ENCODE assay signal across 8 cellular contexts in the genomic region with DNA sequence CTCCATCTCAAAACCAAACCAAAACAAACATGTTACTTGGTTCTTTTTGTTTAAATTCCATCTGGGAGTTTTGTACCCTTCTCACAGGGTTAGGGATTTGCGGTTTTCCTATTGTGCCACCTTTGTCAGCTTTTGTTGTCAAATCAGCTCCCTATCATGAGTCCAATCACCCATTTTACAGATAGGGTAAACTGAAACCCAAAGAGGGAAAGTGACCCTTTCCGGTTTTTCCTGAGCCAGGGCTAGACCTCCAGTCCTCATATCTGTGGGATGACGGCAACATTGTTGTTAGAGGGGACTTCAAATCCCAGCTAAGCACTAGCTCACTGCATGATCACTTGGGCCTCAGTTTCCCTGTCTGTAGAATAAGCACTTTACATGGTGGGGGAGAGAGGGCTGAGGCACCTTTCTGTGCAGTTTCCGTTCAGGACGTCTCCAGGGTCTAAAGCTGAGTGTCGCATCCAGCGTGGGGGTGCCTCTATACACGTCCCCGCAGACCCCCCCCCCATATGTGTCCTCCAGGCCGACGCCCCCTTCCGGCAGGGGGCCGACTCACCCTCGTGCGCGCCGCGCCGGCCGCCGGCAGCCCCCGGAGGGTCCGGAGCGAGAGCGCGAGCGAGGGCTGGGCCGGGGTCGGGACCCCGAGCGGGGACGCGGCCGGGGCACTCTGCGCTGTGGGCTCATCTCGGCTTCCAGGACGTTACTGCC. TPM values are rescaled to one million over a fixed set of nuclear protein-coding genes. Genes with fewer than 3 reads are reported as not detected.
A peak's percentile ranks its signal among the peaks of the same experiment; 100 is the strongest.
DNase-seq lines count a peak whose midpoint lies in the region; TF ChIP-seq lines count a peak whose summit lies in the region.

No MANE protein-coding gene starts in this region.

- DNase-seq in activated CD4-positive, alpha-beta T cell treated with anti-CD3 and anti-CD28 coated beads, Interleukin-2, amount 10 ng/mL, durations not matched to agents 24 days and 14 days = peak; percentile 68
- DNase-seq in activated CD4-positive, alpha-beta T cell treated with anti-CD3 and anti-CD28 coated beads, Interleukin-2, amount 50 U/mL, for 4 hours = no peak
- DNase-seq in testis = no peak
- no peak for DNase-seq in Calu3
- no peak for DNase-seq in AG08396 (ENCODE audit: low spot score)
- no peak for DNase-seq in stimulated activated CD4-positive, alpha-beta T cell treated with anti-CD3 and anti-CD28 coated beads, Interleukin-15, amount 100 ng/mL, for 24 hours

- no peaks in the 10 kb centered on the region for H3K9me3 Mint-ChIP-seq in activated CD4-positive, alpha-beta T cell treated with anti-CD3 and anti-CD28 coated beads, Interleukin-2, amount 10 ng/mL, durations not matched to agents 24 days and 14 days
- no peaks in the 10 kb centered on the region for H3K9me3 Mint-ChIP-seq in activated naive CD4-positive, alpha-beta T cell treated with anti-CD3 and anti-CD28 coated beads, Interleukin-2, amount 50 U/mL, for 24 hours
- no peaks in the 10 kb centered on the region for H3K9me3 Mint-ChIP-seq in Calu3 (ENCODE audit: low read depth, unreplicated experiment)

- peaks cover 16% of the 10 kb centered on the region for H3K27me3 Mint-ChIP-seq in activated CD4-positive, alpha-beta T cell treated with anti-CD3 and anti-CD28 coated beads, Interleukin-2, amount 10 ng/mL, durations not matched to agents 24 days and 14 days
- no peaks in the 10 kb centered on the region for H3K27me3 Mint-ChIP-seq in activated naive CD4-positive, alpha-beta T cell treated with anti-CD3 and anti-CD28 coated beads, Interleukin-2, amount 50 U/mL, for 24 hours
- H3K27me3 Mint-ChIP-seq in Calu3 (ENCODE audit: unreplicated experiment) = peaks cover 12% of the 10 kb centered on the region

- TF ChIP-seq POLR2A in testis (IDR thresholded peaks at IDR 0.05) = no peak

- peaks cover 17% of the 10 kb centered on the region for H3K4me1 Mint-ChIP-seq in activated CD4-positive, alpha-beta T cell treated with anti-CD3 and anti-CD28 coated beads, Interleukin-2, amount 10 ng/mL, durations not matched to agents 24 days and 14 days
- H3K4me1 Mint-ChIP-seq in activated naive CD4-positive, alpha-beta T cell treated with anti-CD3 and anti-CD28 coated beads, Interleukin-2, amount 50 U/mL, for 24 hours = peaks cover 16% of the 10 kb centered on the region
- no peaks in the 10 kb centered on the region for H3K4me1 Mint-ChIP-seq in Calu3 (ENCODE audit: low read depth, unreplicated experiment)

- H3K4me1 ChIP-seq in iPS-18a (ENCODE audit: control insufficient read depth, low read depth, low read length) (peaks cover under 1% of the 10 kb centered on the region), testis (peaks cover 8% of the 10 kb centered on the region)

- H3K27ac Mint-ChIP-seq in activated CD4-positive, alpha-beta T cell treated with anti-CD3 and anti-CD28 coated beads, Interleukin-2, amount 10 ng/mL, durations not matched to agents 24 days and 14 days = no peak overlapping the region
- H3K27ac Mint-ChIP-seq in activated naive CD4-positive, alpha-beta T cell treated with anti-CD3 and anti-CD28 coated beads, Interleukin-2, amount 50 U/mL, for 24 hours = no peak overlapping the region
- H3K27ac Mint-ChIP-seq in Calu3 (ENCODE audit: unreplicated experiment) = no peak overlapping the region

- CTCF ChIA-PET in Calu3 (lab: Charles Lee) = interaction anchor here (0.7 kb wide), 1 partner anchor 475 kb away, joined by 4 read pairs; no protein-coding TSS in a partner anchor

- H3K27ac ChIP-seq in iPS-18a (ENCODE audit: low read length) = no peak overlapping the region
- H3K27ac ChIP-seq in testis = no peak overlapping the region

- peaks cover 8% of the 10 kb centered on the region for H3K27me3 ChIP-seq in iPS-18a (ENCODE audit: control insufficient read depth, insufficient read depth, low read length)
- no peaks in the 10 kb centered on the region for H3K27me3 ChIP-seq in testis

- WGBS in testis, 2 donors = 7 to 46% methylated on average over 3 to 36 of the region's 37 CpGs

- TF ChIP-seq CTCF in testis (IDR thresholded peaks at IDR 0.05) (no peak), Calu3 (IDR thresholded peaks at IDR 0.05; ENCODE audit: unreplicated experiment) (no peak)

- no peak overlapping the region for H3K9ac ChIP-seq in iPS-18a (ENCODE audit: low read length)

- intact Hi-C loops in activated CD4-positive, alpha-beta T cell treated with anti-CD3 and anti-CD28 coated beads, Interleukin-2, amount 10 ng/mL, durations not matched to agents 24 days and 14 days (cut with micrococcal nuclease) = loop anchor here (2.0 to 10.0 kb wide), 2 partner anchors 15 to 315 kb away; a partner anchor contains a TSS
- intact Hi-C loops in testis (cut with DNase I; ENCODE audit: low total_unique reads) (loop anchor here (5.0 kb wide), 1 partner anchor 43 kb away; no protein-coding TSS in a partner anchor), Calu3 (cut with micrococcal nuclease; ENCODE audit: unreplicated experiment) (no loop called here)

- BruUV-seq in Calu3 (replicated peaks; lab: Mats Ljungman, UMichigan) = no TSS peak

- H3K36me3 ChIP-seq in iPS-18a (ENCODE audit: control insufficient read depth, low read depth, low read length) = no peaks in the 10 kb centered on the region
- H3K36me3 ChIP-seq in testis (ENCODE audit: low read depth, missing control alignments) = no peaks in the 10 kb centered on the region

- peak overlapping the region; percentile 98 for H3K4me3 Mint-ChIP-seq in activated CD4-positive, alpha-beta T cell treated with anti-CD3 and anti-CD28 coated beads, Interleukin-2, amount 10 ng/mL, durations not matched to agents 24 days and 14 days
- peak overlapping the region; percentile 26 for H3K4me3 Mint-ChIP-seq in activated naive CD4-positive, alpha-beta T cell treated with anti-CD3 and anti-CD28 coated beads, Interleukin-2, amount 50 U/mL, for 24 hours
- no peak overlapping the region for H3K4me3 Mint-ChIP-seq in Calu3 (ENCODE audit: low read depth, unreplicated experiment)

- H3K4me3 ChIP-seq in iPS-18a (ENCODE audit: low read length) (peak overlapping the region; percentile 78), testis (peak overlapping the region; percentile 49)

- peaks cover 8% of the 10 kb centered on the region for H3K36me3 Mint-ChIP-seq in activated CD4-positive, alpha-beta T cell treated with anti-CD3 and anti-CD28 coated beads, Interleukin-2, amount 10 ng/mL, durations not matched to agents 24 days and 14 days (ENCODE audit: low read depth)
- no peaks in the 10 kb centered on the region for H3K36me3 Mint-ChIP-seq in activated naive CD4-positive, alpha-beta T cell treated with anti-CD3 and anti-CD28 coated beads, Interleukin-2, amount 50 U/mL, for 24 hours
- no peaks in the 10 kb centered on the region for H3K36me3 Mint-ChIP-seq in Calu3 (ENCODE audit: insufficient read depth, unreplicated experiment)

- H3K9me3 ChIP-seq in iPS-18a (ENCODE audit: control insufficient read depth, low read depth, low read length) (peaks cover 5% of the 10 kb centered on the region), testis (no peaks in the 10 kb centered on the region)

RNA-seq across cellular contexts. Expression of a gene that starts 3.9 kb away (rescaled TPM):
- 2.6 and 3.1 TPM in 2 replicates for total RNA-seq in activated CD4-positive, alpha-beta T cell treated with anti-CD3 and anti-CD28 coated beads, Interleukin-2, amount 10 ng/mL, durations not matched to agents 24 days and 14 days
- total RNA-seq in testis = 1 to 10 TPM in 1 of 2 donors, not detected in 1; 1.3 TPM
- polyA plus RNA-seq in testis (ENCODE audit: insufficient read depth, low read depth, low replicate concordance) = 0.45 TPM
- not detected in 2 replicates for total RNA-seq in Calu3 (2022)

RNA-seq across cellular contexts. Expression of a gene that starts 13.0 kb away (rescaled TPM):
- total RNA-seq in activated CD4-positive, alpha-beta T cell treated with anti-CD3 and anti-CD28 coated beads, Interleukin-2, amount 10 ng/mL, durations not matched to agents 24 days and 14 days = not detected in 2 replicates
- total RNA-seq in testis (1 to 10 TPM; 3.4 to 4.4 TPM), Calu3 (2022) (not detected in 2 replicates)
- 20.5 TPM for polyA plus RNA-seq in testis (ENCODE audit: insufficient read depth, low read depth, low replicate concordance)

RNA-seq across cellular contexts. Expression of a gene that starts 15.3 kb away (rescaled TPM):
- 151 and 153 TPM in 2 replicates for total RNA-seq in activated CD4-positive, alpha-beta T cell treated with anti-CD3 and anti-CD28 coated beads, Interleukin-2, amount 10 ng/mL, durations not matched to agents 24 days and 14 days
- total RNA-seq in testis (10 to 100 TPM; 37.4 to 64.4 TPM), Calu3 (2022) (0.94 and 10.4 TPM in 2 replicates)
- polyA plus RNA-seq in testis (ENCODE audit: insufficient read depth, low read depth, low replicate concordance) = 71.4 TPM

RNA-seq across cellular contexts. Expression of a gene that starts 29.7 kb away (rescaled TPM):
- 40.3 and 45.8 TPM in 2 replicates for total RNA-seq in activated CD4-positive, alpha-beta T cell treated with anti-CD3 and anti-CD28 coated beads, Interleukin-2, amount 10 ng/mL, durations not matched to agents 24 days and 14 days
- total RNA-seq in testis = 10 to 100 TPM; 44.0 to 48.3 TPM
- polyA plus RNA-seq in testis (ENCODE audit: insufficient read depth, low read depth, low replicate concordance) = 28.6 TPM
- 35.6 and 41.1 TPM in 2 replicates for total RNA-seq in Calu3 (2022)

RNA-seq across cellular contexts. Expression of a gene that starts 52.8 kb away (rescaled TPM):
- 69.9 and 70.3 TPM in 2 replicates for total RNA-seq in activated CD4-positive, alpha-beta T cell treated with anti-CD3 and anti-CD28 coated beads, Interleukin-2, amount 10 ng/mL, durations not matched to agents 24 days and 14 days
- total RNA-seq in testis (10 to 100 TPM; 21.6 to 22.9 TPM), Calu3 (2022) (30.6 and 40.9 TPM in 2 replicates)
- polyA plus RNA-seq in testis (ENCODE audit: insufficient read depth, low read depth, low replicate concordance) = 9.7 TPM
